In genomic region chr2:177265834-177266817, GRCh38 we compare ENCODE assay signal across 1 cellular context.
TF ChIP-seq lines count a peak whose summit lies in the region.

No MANE protein-coding gene starts in this region.

TF ChIP-seq in K562, 482 proteins besides CTCF, POLR2A, EP300 and RAD21 (continued from another document and continues in another):
- TF ChIP-seq ARNT (IDR thresholded peaks at IDR 0.05), result peak in 1 of 2 experiments; percentile 39; a peak in 1 of 4 replicates
- TF ChIP-seq ZNF584 (CRISPR knock-in tag; IDR thresholded peaks at IDR 0.05; ENCODE audit: low read depth), result no peak
- peak; percentile 63; the same call in 1 of the 2 replicates for TF ChIP-seq LEF1 (IDR thresholded peaks at IDR 0.05)
- no peak for TF ChIP-seq ZBTB26 (CRISPR knock-in tag; IDR thresholded peaks at IDR 0.05)
- no peak for TF ChIP-seq ID3 (CRISPR knock-in tag; IDR thresholded peaks at IDR 0.05)
- TF ChIP-seq ID3 (tag; IDR thresholded peaks at IDR 0.05), result no peak
- peak in 1 of 2 experiments; percentile 22; a peak in 2 of 4 replicates for TF ChIP-seq MNT (conservative IDR thresholded peaks at IDR 0.05)
- TF ChIP-seq HDAC1 (IDR thresholded peaks at IDR 0.05), result peak; percentile 54 to 93; a peak in 3 of 4 replicates
- peak; percentile 62 for TF ChIP-seq SMARCA4 (IDR thresholded peaks at IDR 0.05)
- peak; percentile 77 for TF ChIP-seq ZEB2 (IDR thresholded peaks at IDR 0.05)
- no peak for TF ChIP-seq RBM14 (IDR thresholded peaks at IDR 0.05; ENCODE audit: borderline replicate concordance, insufficient read depth, low read depth, low read length)
- no peak for TF ChIP-seq POLR2AphosphoS5 (IDR thresholded peaks at IDR 0.05; ENCODE audit: control insufficient read depth, insufficient read depth, low read depth, low read length)
- no peak for TF ChIP-seq ETS2 (tag; IDR thresholded peaks at IDR 0.05; ENCODE audit: borderline replicate concordance, poor library complexity, severe bottlenecking)
- TF ChIP-seq ZBTB40 (IDR thresholded peaks at IDR 0.05), result no peak
- no peak for TF ChIP-seq ZBTB40 (CRISPR knock-in tag; IDR thresholded peaks at IDR 0.05)
- no peak for TF ChIP-seq NFXL1 (CRISPR knock-in tag; IDR thresholded peaks at IDR 0.05)
- TF ChIP-seq BHLHE40 (IDR thresholded peaks at IDR 0.05; ENCODE audit: low read length), result peak; percentile 20; the same call in 1 of the 2 replicates
- TF ChIP-seq L3MBTL2 (IDR thresholded peaks at IDR 0.05), result no peak
- TF ChIP-seq CEBPG (CRISPR knock-in tag; IDR thresholded peaks at IDR 0.05), result peak; percentile 91
- TF ChIP-seq CEBPG (tag; conservative IDR thresholded peaks at IDR 0.05 in 1 of 2, IDR thresholded peaks at IDR 0.05 in 1 of 2), result peak; percentile 87 to 89
- peak; percentile 44; the same call in 1 of the 2 replicates for TF ChIP-seq MYC (IDR thresholded peaks at IDR 0.05; ENCODE audit: low read depth, low read length)
- no peak for TF ChIP-seq MYC (CRISPR knock-in tag; IDR thresholded peaks at IDR 0.05; ENCODE audit: borderline replicate concordance, low read depth)
- TF ChIP-seq HMGN3 (IDR thresholded peaks at IDR 0.05; ENCODE audit: borderline replicate concordance, extremely low read depth, insufficient read length, low read depth, low read length), result no peak
- no peak for TF ChIP-seq HNRNPH1 (optimal IDR thresholded peaks at IDR 0.05; ENCODE audit: low read depth, low read length)
- no peak for TF ChIP-seq NR2F6 (CRISPR knock-in tag; IDR thresholded peaks at IDR 0.05)
- peak; percentile 49 for TF ChIP-seq MTA2 (IDR thresholded peaks at IDR 0.05; ENCODE audit: low read depth)
- TF ChIP-seq KDM1A (IDR thresholded peaks at IDR 0.05), result peak; percentile 96 to 97
- no peak for TF ChIP-seq KLF10 (CRISPR knock-in tag; IDR thresholded peaks at IDR 0.05)
- TF ChIP-seq ZNF384 (IDR thresholded peaks at IDR 0.05; ENCODE audit: low read depth, low read length), result no peak
- peak; percentile 48; the same call in 1 of the 2 replicates for TF ChIP-seq SMARCC2 (IDR thresholded peaks at IDR 0.05; ENCODE audit: low read depth)
- TF ChIP-seq ZNF318 (IDR thresholded peaks at IDR 0.05; ENCODE audit: borderline replicate concordance in 1 of 2, low read depth in 1 of 2), result peak; percentile 66 to 86; a peak in 2 of 4 replicates
- no peak for TF ChIP-seq FOXK1 (CRISPR knock-in tag; IDR thresholded peaks at IDR 0.05; ENCODE audit: borderline replicate concordance)
- no peak for TF ChIP-seq POLR2B (IDR thresholded peaks at IDR 0.05; ENCODE audit: low read depth, partially characterized antibody)
- TF ChIP-seq HDGF (IDR thresholded peaks at IDR 0.05), result no peak
- no peak for TF ChIP-seq NR1H2 (CRISPR knock-in tag; IDR thresholded peaks at IDR 0.05)
- peak; percentile 87 for TF ChIP-seq HES1 (IDR thresholded peaks at IDR 0.05; ENCODE audit: low read depth)
- TF ChIP-seq SREBF1 (IDR thresholded peaks at IDR 0.05; ENCODE audit: borderline replicate concordance, low read depth, low read length), result no peak
- no peak for TF ChIP-seq ZFP36 (IDR thresholded peaks at IDR 0.05; ENCODE audit: low read depth, low read length, partially characterized antibody)
- TF ChIP-seq STAG1 (CRISPR knock-in tag; IDR thresholded peaks at IDR 0.05; ENCODE audit: borderline replicate concordance), result no peak
- TF ChIP-seq ZNF79 (CRISPR knock-in tag; IDR thresholded peaks at IDR 0.05; ENCODE audit: low read depth), result no peak
- TF ChIP-seq TRIM28 (IDR thresholded peaks at IDR 0.05), result no peak
